Comparison of ENCODE assay signal across 25 cellular contexts in genomic region chr4:1416051-1416947, GRCh38. TPM values are rescaled to one million over a fixed set of nuclear protein-coding genes. Genes with fewer than 3 reads are reported as not detected.
DNase-seq lines count a peak whose midpoint lies in the region; ATAC-seq and TF ChIP-seq lines count a peak whose summit lies in the region.
"Had no signal": no experiment of that assay in that cellular context is flagged by ENCODE, and none has a peak within 500 bp of the region (broad histone marks: within the 10 kb centered on the region; RNA-seq: fewer than 3 reads in every experiment).

No MANE protein-coding gene starts in this region.

- WGBS in testis, 2 donors, result 49 to 50% methylated on average over 18 to 27 of the region's 27 CpGs

- no peak for ATAC-seq in RWPE2 (ENCODE audit: low read depth)
- no peak for ATAC-seq in left lung
- ATAC-seq in HG03159 (IDR thresholded peaks at IDR 0.05; ENCODE audit: unreplicated experiment), result no peak
- ATAC-seq in left lobe of liver, result no peak
- ATAC-seq: CD8-positive, alpha-beta T cell; mucosa of descending colon had no signal

- DNase-seq in cardiac septum (ENCODE audit: low spot score), result peak; percentile 61
- no peak for DNase-seq in left ventricle myocardium inferior
- DNase-seq in RWPE2 (ENCODE audit: low spot score), result peak; percentile 57
- peak; percentile 20 to 62 for DNase-seq in left lung
- DNase-seq in testis, result peak; percentile 11
- no peak for DNase-seq in left lobe of liver (ENCODE audit: low spot score)
- no peak for DNase-seq in NCI-H1105 (lab: John Stamatoyannopoulos, UW)
- DNase-seq: activated CD4-positive, alpha-beta T cell treated with anti-CD3 and anti-CD28 coated beads for 48 hours; activated naive CD4-positive, alpha-beta T cell treated with anti-CD3 and anti-CD28 coated beads, Interleukin-2, amount 50 U/mL, for 16 hours; activated T-cell treated with anti-CD3 and anti-CD28 coated beads, Interleukin-2, amount 50 U/mL, for 24 hours; cortex of kidney; DND-41; foreskin melanocyte; KBM-7; mucosa of descending colon; NCI-H2081; NCI-H446; stimulated activated CD4-positive, alpha-beta T cell treated with anti-CD3 and anti-CD28 coated beads, Interleukin-15, amount 100 ng/mL, for 24 hours had no signal

- intact Hi-C loops in cardiac septum (cut with DNase I), result no loop called here
- intact Hi-C loops in left ventricle myocardium inferior (cut with micrococcal nuclease), result no loop called here
- intact Hi-C loops in left lung (cut with DNase I), result no loop called here
- intact Hi-C loops in testis (cut with DNase I; ENCODE audit: low total_unique reads), result no loop called here

- no peaks in the 10 kb centered on the region for H3K4me1 ChIP-seq in left ventricle myocardium inferior
- H3K4me1 ChIP-seq in RWPE2 (ENCODE audit: insufficient read depth, poor library complexity, severe bottlenecking), result no peaks in the 10 kb centered on the region
- no peaks in the 10 kb centered on the region for H3K4me1 ChIP-seq in left lung
- no peaks in the 10 kb centered on the region for H3K4me1 ChIP-seq in testis

- H3K4me3 ChIP-seq in left ventricle myocardium inferior (no peak overlapping the region), RWPE2 (ENCODE audit: severe bottlenecking) (no peak overlapping the region), left lung (no peak overlapping the region), testis (no peak overlapping the region)
- H3K4me3 ChIP-seq: mucosa of descending colon had no signal

- H3K27ac ChIP-seq in left ventricle myocardium inferior (replicated peaks) (no peak overlapping the region), RWPE2 (ENCODE audit: poor library complexity, severe bottlenecking) (no peak overlapping the region), left lung (no peak overlapping the region), testis (no peak overlapping the region)
- H3K27ac ChIP-seq: epithelial cell of prostate, neutrophil had no signal

- no peaks in the 10 kb centered on the region for H3K36me3 ChIP-seq in left ventricle myocardium inferior
- no peaks in the 10 kb centered on the region for H3K36me3 ChIP-seq in RWPE2 (ENCODE audit: low read depth)
- H3K36me3 ChIP-seq in left lung, result no peaks in the 10 kb centered on the region
- no peaks in the 10 kb centered on the region for H3K36me3 ChIP-seq in testis (ENCODE audit: low read depth, missing control alignments)
- H3K36me3 ChIP-seq: neutrophil had no signal

- no peaks in the 10 kb centered on the region for H3K9me3 ChIP-seq in left ventricle myocardium inferior (replicated peaks)
- no peaks in the 10 kb centered on the region for H3K9me3 ChIP-seq in RWPE2 (ENCODE audit: severe bottlenecking)
- H3K9me3 ChIP-seq in left lung, result no peaks in the 10 kb centered on the region
- no peaks in the 10 kb centered on the region for H3K9me3 ChIP-seq in testis
- H3K9me3 ChIP-seq: mucosa of descending colon, neutrophil had no signal

- TF ChIP-seq CTCF in left ventricle myocardium inferior (IDR thresholded peaks at IDR 0.05; ENCODE audit: borderline replicate concordance), result no peak
- TF ChIP-seq CTCF in RWPE2 (IDR thresholded peaks at IDR 0.05; ENCODE audit: poor library complexity, severe bottlenecking), result no peak
- TF ChIP-seq CTCF in left lung (IDR thresholded peaks at IDR 0.05), result no peak
- TF ChIP-seq CTCF in testis (IDR thresholded peaks at IDR 0.05), result no peak

- no peak for TF ChIP-seq POLR2A in testis (IDR thresholded peaks at IDR 0.05)

- H3K27me3 ChIP-seq in left ventricle myocardium inferior (ENCODE audit: low read depth) (peaks cover 97% of the 10 kb centered on the region), RWPE2 (ENCODE audit: insufficient read depth, poor library complexity, severe bottlenecking) (peaks cover 44% of the 10 kb centered on the region), left lung (peaks cover 39 to 99% of the 10 kb centered on the region in 2 donors), testis (no peaks in the 10 kb centered on the region)

RNA-seq across cellular contexts. Expression of gene NKX1-1, which starts 10.1 kb away (rescaled TPM):
- not detected for total RNA-seq in cardiac septum
- total RNA-seq in left ventricle myocardium inferior, result not detected
- total RNA-seq in left lung, result not detected
- 1 to 10 TPM in 1 of 2 donors, under 1 TPM in 1; 0.47 to 1.5 TPM for total RNA-seq in testis
- polyA plus RNA-seq in testis (ENCODE audit: insufficient read depth, low read depth, low replicate concordance), result 0.70 TPM
- not detected for total RNA-seq in left lobe of liver
- total RNA-seq: CD8-positive, alpha-beta T cell; mucosa of descending colon; renal cortical epithelial cell; RPMI7951 had no signal
- polyA plus RNA-seq: thymus had no signal

Comparison
In these comparisons a context has a peak if more than half of its experiments do, and no peak if none do; other contexts are left out.
1. DNase-seq: peak in cardiac septum (single experiment), RWPE2 (single experiment), left lung (2 of 2) and testis (single experiment); none in left ventricle myocardium inferior (single experiment), left lobe of liver (single experiment) and NCI-H1105 (single experiment).